12 cellular contexts compared by ENCODE assay signal in genomic region chr15:20501512-20502222, GRCh38. TPM values are rescaled to one million over a fixed set of nuclear protein-coding genes. Genes with fewer than 3 reads are reported as not detected.
DNase-seq lines count a peak whose midpoint lies in the region; ATAC-seq and TF ChIP-seq lines count a peak whose summit lies in the region.
"Not testable (repeated sequence)": the region's sequence is repeated elsewhere in the genome, so short reads cannot be mapped to it uniquely, and the experiment has no call there.
"Had no signal": no experiment of that assay in that cellular context is flagged by ENCODE, and none has a peak within 500 bp of the region (broad histone marks: within the 10 kb centered on the region; RNA-seq: fewer than 3 reads in every experiment).

No MANE protein-coding gene starts in this region.

- intact Hi-C loops in gastrocnemius medialis (cut with DNase I; ENCODE audit: low total_unique reads): not testable (repeated sequence)

- H3K27ac ChIP-seq in gastrocnemius medialis: not testable (repeated sequence)

- not testable (repeated sequence) for H3K9me3 ChIP-seq in gastrocnemius medialis

- H3K4me3 ChIP-seq in gastrocnemius medialis: not testable (repeated sequence)

- DNase-seq in gastrocnemius medialis: not testable (repeated sequence)

- peak; percentile 83 to 92 for ATAC-seq in gastrocnemius medialis

- not testable (repeated sequence) for TF ChIP-seq CTCF in gastrocnemius medialis (IDR thresholded peaks at IDR 0.05 in 4 of 5, conservative IDR thresholded peaks at IDR 0.05 in 1 of 5)

- not testable (repeated sequence) for H3K36me3 ChIP-seq in gastrocnemius medialis

- not testable (repeated sequence) for H3K27me3 ChIP-seq in gastrocnemius medialis

- in situ Hi-C loops in gastrocnemius medialis (cut with MboI; ENCODE audit: low sequenced_read_pairs in 4 of 4): not testable (repeated sequence)

- not testable (repeated sequence) for H3K4me1 ChIP-seq in gastrocnemius medialis

- TF ChIP-seq POLR2A in gastrocnemius medialis (IDR thresholded peaks at IDR 0.05): not testable (repeated sequence)

RNA-seq across cellular contexts. Expression of gene GOLGA6L6, which starts 39.9 kb away (rescaled TPM):
- not detected for total RNA-seq in gastrocnemius medialis
- total RNA-seq: A172; A673; B cell; Caco-2; Calu3; CD4-positive, alpha-beta memory T cell; CD4-positive, alpha-beta T cell; CD4-positive, CD25-positive, alpha-beta regulatory T cell; CD8-positive, alpha-beta memory T cell; CD8-positive, alpha-beta T cell; Daoy had no signal
